In the genomic region with DNA sequence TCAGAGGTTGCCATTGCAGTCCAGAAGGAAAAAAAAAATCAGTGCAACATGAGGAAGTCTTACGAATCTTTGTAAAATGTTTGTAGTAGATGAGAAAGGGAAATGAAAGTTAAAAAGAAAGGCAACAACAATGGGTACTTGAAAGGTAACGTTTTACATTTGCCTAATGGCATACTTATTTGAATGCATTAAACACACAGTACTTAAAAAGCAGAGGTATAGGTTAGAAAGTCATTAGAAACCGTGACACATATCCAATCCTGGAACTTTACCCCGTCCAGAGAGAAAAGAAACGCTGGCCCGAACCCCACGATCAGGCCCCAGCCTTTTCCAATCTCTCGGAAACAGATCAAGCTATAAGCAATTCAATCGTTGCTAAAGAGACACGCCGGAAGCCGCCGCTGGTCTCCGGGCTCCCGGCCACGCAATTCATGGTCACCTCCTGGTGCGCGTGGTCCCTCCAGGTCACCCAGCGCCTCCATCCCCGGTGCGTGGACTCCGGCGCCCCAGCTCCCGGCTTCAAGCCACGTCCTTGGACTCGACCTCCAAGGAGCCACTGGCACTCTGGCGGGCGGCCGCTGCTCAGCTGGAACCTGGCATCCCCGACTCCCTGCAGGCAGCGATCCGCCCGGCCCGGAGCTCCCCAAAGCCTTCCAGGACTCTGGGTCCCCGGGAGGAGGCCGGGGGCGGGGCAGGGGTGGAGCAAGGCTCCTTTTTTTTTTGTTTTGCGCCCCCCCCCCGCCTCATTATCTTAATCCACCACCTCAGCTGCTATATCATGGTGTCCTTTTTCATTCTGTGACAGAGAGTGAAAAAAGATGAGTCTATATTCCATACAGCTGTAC, we compare ENCODE assay signal across 1 cellular context.
TF ChIP-seq lines count a peak whose summit lies in the region.

SLC18B1 (minus strand) TSS at position 663 of the 845 bp plus-strand sequence; CDS start at position 482, 181 bp downstream.

TF ChIP-seq in HepG2, 621 proteins besides CTCF, POLR2A, EP300 and RAD21 (continued from another document and continues in another):
- 0 out of 2 replicates have a peak, but pooled peaks have one; percentile 4 for TF ChIP-seq ZNF704 (CRISPR knock-in tag; IDR thresholded peaks at IDR 0.05; ENCODE audit: borderline replicate concordance)
- TF ChIP-seq NBN (conservative IDR thresholded peaks at IDR 0.05) = no peak
- TF ChIP-seq NFRKB (IDR thresholded peaks at IDR 0.05) = no peak
- TF ChIP-seq, protein P1, sequence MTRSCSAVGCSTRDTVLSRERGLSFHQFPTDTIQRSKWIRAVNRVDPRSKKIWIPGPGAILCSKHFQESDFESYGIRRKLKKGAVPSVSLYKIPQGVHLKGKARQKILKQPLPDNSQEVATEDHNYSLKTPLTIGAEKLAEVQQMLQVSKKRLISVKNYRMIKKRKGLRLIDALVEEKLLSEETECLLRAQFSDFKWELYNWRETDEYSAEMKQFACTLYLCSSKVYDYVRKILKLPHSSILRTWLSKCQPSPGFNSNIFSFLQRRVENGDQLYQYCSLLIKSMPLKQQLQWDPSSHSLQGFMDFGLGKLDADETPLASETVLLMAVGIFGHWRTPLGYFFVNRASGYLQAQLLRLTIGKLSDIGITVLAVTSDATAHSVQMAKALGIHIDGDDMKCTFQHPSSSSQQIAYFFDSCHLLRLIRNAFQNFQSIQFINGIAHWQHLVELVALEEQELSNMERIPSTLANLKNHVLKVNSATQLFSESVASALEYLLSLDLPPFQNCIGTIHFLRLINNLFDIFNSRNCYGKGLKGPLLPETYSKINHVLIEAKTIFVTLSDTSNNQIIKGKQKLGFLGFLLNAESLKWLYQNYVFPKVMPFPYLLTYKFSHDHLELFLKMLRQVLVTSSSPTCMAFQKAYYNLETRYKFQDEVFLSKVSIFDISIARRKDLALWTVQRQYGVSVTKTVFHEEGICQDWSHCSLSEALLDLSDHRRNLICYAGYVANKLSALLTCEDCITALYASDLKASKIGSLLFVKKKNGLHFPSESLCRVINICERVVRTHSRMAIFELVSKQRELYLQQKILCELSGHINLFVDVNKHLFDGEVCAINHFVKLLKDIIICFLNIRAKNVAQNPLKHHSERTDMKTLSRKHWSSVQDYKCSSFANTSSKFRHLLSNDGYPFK (CRISPR knock-in tag; IDR thresholded peaks at IDR 0.05; ENCODE audit: borderline replicate concordance) = 0 out of 2 replicates have a peak, but pooled peaks have one; percentile 63
- no peak for TF ChIP-seq MED8 (CRISPR knock-in tag; IDR thresholded peaks at IDR 0.05; ENCODE audit: insufficient replicate concordance)
- peak; percentile 66 for TF ChIP-seq POGK (CRISPR knock-in tag; conservative IDR thresholded peaks at IDR 0.05)
- no peak for TF ChIP-seq CHCHD3 (CRISPR knock-in tag; IDR thresholded peaks at IDR 0.05)
- no peak for TF ChIP-seq ZNF142 (CRISPR knock-in tag; IDR thresholded peaks at IDR 0.05)
- no peak for TF ChIP-seq RBM22 (optimal IDR thresholded peaks at IDR 0.05; ENCODE audit: low read length)
- peak; percentile 54 for TF ChIP-seq HDAC1 (CRISPR knock-in tag; IDR thresholded peaks at IDR 0.05)
- 0 out of 2 replicates have a peak, but pooled peaks have one; percentile 17 for TF ChIP-seq ZNF616 (CRISPR knock-in tag; IDR thresholded peaks at IDR 0.05; ENCODE audit: low read depth)
- peak; percentile 56; the same call in 1 of the 2 replicates for TF ChIP-seq ZNF710 (CRISPR knock-in tag; IDR thresholded peaks at IDR 0.05; ENCODE audit: borderline replicate concordance)
- no peak for TF ChIP-seq KLF12 (CRISPR knock-in tag; IDR thresholded peaks at IDR 0.05; ENCODE audit: borderline replicate concordance)
- TF ChIP-seq SNAPC4 (CRISPR knock-in tag; IDR thresholded peaks at IDR 0.05) = peak; percentile 50; the same call in 1 of the 2 replicates
- no peak for TF ChIP-seq HES4 (CRISPR knock-in tag; IDR thresholded peaks at IDR 0.05; ENCODE audit: borderline replicate concordance)
- TF ChIP-seq SAP130 (CRISPR knock-in tag; IDR thresholded peaks at IDR 0.05; ENCODE audit: low read depth) = peak; percentile 47; the same call in 1 of the 2 replicates
- TF ChIP-seq, protein P2, sequence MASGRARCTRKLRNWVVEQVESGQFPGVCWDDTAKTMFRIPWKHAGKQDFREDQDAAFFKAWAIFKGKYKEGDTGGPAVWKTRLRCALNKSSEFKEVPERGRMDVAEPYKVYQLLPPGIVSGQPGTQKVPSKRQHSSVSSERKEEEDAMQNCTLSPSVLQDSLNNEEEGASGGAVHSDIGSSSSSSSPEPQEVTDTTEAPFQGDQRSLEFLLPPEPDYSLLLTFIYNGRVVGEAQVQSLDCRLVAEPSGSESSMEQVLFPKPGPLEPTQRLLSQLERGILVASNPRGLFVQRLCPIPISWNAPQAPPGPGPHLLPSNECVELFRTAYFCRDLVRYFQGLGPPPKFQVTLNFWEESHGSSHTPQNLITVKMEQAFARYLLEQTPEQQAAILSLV (CRISPR knock-in tag; IDR thresholded peaks at IDR 0.05; ENCODE audit: borderline replicate concordance) = no peak
- TF ChIP-seq RFXANK (CRISPR knock-in tag; IDR thresholded peaks at IDR 0.05) = 0 out of 2 replicates have a peak, but pooled peaks have one; percentile 7
- no peak for TF ChIP-seq ZHX1 (CRISPR knock-in tag; IDR thresholded peaks at IDR 0.05; ENCODE audit: low read depth)
- no peak for TF ChIP-seq ADNP (CRISPR knock-in tag; IDR thresholded peaks at IDR 0.05)
- TF ChIP-seq ZMAT5 (CRISPR knock-in tag; IDR thresholded peaks at IDR 0.05; ENCODE audit: borderline replicate concordance, low read depth) = no peak
- TF ChIP-seq ZNF781 (CRISPR knock-in tag; IDR thresholded peaks at IDR 0.05; ENCODE audit: borderline replicate concordance, not compliant biosample characterization) = peak; percentile 76
